Comparison of ENCODE assay signal across 31 cellular contexts in genomic region chr16:22630242-22630641, GRCh38.
"Had no signal": no experiment of that assay in that cellular context is flagged by ENCODE, and none has a peak within 500 bp of the region (broad histone marks: within the 10 kb centered on the region; RNA-seq: fewer than 3 reads in every experiment).

No MANE protein-coding gene starts in this region.

- H3K27ac ChIP-seq: neutrophil, ovary, parathyroid adenoma, psoas muscle, skin epidermis, spleen, suprapubic skin, testis, tibial nerve, upper lobe of left lung had no signal

- H3K27ac Mint-ChIP-seq: naive thymus-derived CD4-positive, alpha-beta T cell; natural killer cell; nephron progenitor cell; progenitor cell of endocrine pancreas; stimulated activated memory B cell treated with anti-CD40 and anti-IgM and Interleukin-4, amounts not matched to agents 10 μg/mL and 1 μg/mL and 100 μg/mL, for 72 hours; stimulated activated naive CD8-positive, alpha-beta T cell treated with anti-CD3 and anti-CD28 coated beads, Interleukin-15, amount 100 ng/mL, for 72 hours had no signal

- H3K4me1 ChIP-seq: parathyroid adenoma, psoas muscle, spleen, suprapubic skin, testis, tibial nerve, upper lobe of left lung had no signal

- H3K27me3 ChIP-seq: ovary, suprapubic skin, testis, tibial nerve, upper lobe of left lung had no signal

- H3K9me3 ChIP-seq: neutrophil, ovary, psoas muscle, suprapubic skin, testis, upper lobe of left lung had no signal

- H3K79me2 ChIP-seq: parathyroid adenoma had no signal

- H3K9me3 Mint-ChIP-seq: naive thymus-derived CD4-positive, alpha-beta T cell; natural killer cell; nephron progenitor cell; neural crest cell; stimulated activated memory B cell treated with anti-CD40 and anti-IgM and Interleukin-4, amounts not matched to agents 10 μg/mL and 1 μg/mL and 100 μg/mL, for 72 hours; stimulated activated naive CD8-positive, alpha-beta T cell treated with anti-CD3 and anti-CD28 coated beads, Interleukin-15, amount 100 ng/mL, for 72 hours had no signal

- H3K4me1 Mint-ChIP-seq: naive thymus-derived CD4-positive, alpha-beta T cell; natural killer cell; nephron progenitor cell; neural crest cell; stimulated activated memory B cell treated with anti-CD40 and anti-IgM and Interleukin-4, amounts not matched to agents 10 μg/mL and 1 μg/mL and 100 μg/mL, for 72 hours; stimulated activated naive CD8-positive, alpha-beta T cell treated with anti-CD3 and anti-CD28 coated beads, Interleukin-15, amount 100 ng/mL, for 72 hours had no signal

- H3K4me2 ChIP-seq: smooth muscle cell had no signal

- H3K36me3 Mint-ChIP-seq: naive thymus-derived CD4-positive, alpha-beta T cell; natural killer cell; stimulated activated memory B cell treated with anti-CD40 and anti-IgM and Interleukin-4, amounts not matched to agents 10 μg/mL and 1 μg/mL and 100 μg/mL, for 72 hours had no signal

- H3K4me3 ChIP-seq: ovary, psoas muscle, skin epidermis, smooth muscle cell, spleen, suprapubic skin, testis, tibial nerve, upper lobe of left lung had no signal

- FAIRE-seq: urothelium cell line had no signal

- ATAC-seq: naive thymus-derived CD4-positive, alpha-beta T cell; natural killer cell; psoas muscle; right cardiac atrium; sciatic nerve; stimulated activated memory B cell treated with anti-CD40 and anti-IgM and Interleukin-4, amounts not matched to agents 10 μg/mL and 1 μg/mL and 100 μg/mL, for 72 hours; stimulated activated naive CD8-positive, alpha-beta T cell treated with anti-CD3 and anti-CD28 coated beads, Interleukin-15, amount 100 ng/mL, for 72 hours; stimulated activated naive CD8-positive, alpha-beta T cell treated with anti-CD3 and anti-CD28 coated beads, Interleukin-15, Interleukin-2, amounts not matched to agents 100 U/mL and 50 U/mL, for 24 hours had no signal

- H3K27me3 Mint-ChIP-seq: stimulated activated memory B cell treated with anti-CD40 and anti-IgM and Interleukin-4, amounts not matched to agents 10 μg/mL and 1 μg/mL and 100 μg/mL, for 72 hours had no signal

- H3K4me3 Mint-ChIP-seq: naive thymus-derived CD4-positive, alpha-beta T cell; natural killer cell; nephron progenitor cell; neural crest cell; stimulated activated memory B cell treated with anti-CD40 and anti-IgM and Interleukin-4, amounts not matched to agents 10 μg/mL and 1 μg/mL and 100 μg/mL, for 72 hours; stimulated activated naive CD8-positive, alpha-beta T cell treated with anti-CD3 and anti-CD28 coated beads, Interleukin-15, amount 100 ng/mL, for 72 hours had no signal

- H2AFZ ChIP-seq: parathyroid adenoma had no signal

- H3K36me3 ChIP-seq: neutrophil, ovary, spleen, suprapubic skin, tibial nerve, upper lobe of left lung had no signal

- H3K9ac ChIP-seq: parathyroid adenoma had no signal

- DNase-seq: naive thymus-derived CD4-positive, alpha-beta T cell; natural killer cell; nephron progenitor cell; nucleus accumbens; ovary; psoas muscle; right cardiac atrium; spleen; stimulated activated CD4-positive, alpha-beta T cell treated with anti-CD3 and anti-CD28 coated beads, Interleukin-12 subunit alpha, Interleukin-12 subunit beta, amount 100 ng/mL, for 4 hours; stimulated activated CD4-positive, alpha-beta T cell treated with anti-CD3 and anti-CD28 coated beads, Interleukin-1b, Interleukin-23, amount 100 ng/mL, for 48 hours; stimulated activated CD4-positive, alpha-beta T cell treated with anti-CD3 and anti-CD28 coated beads, Interleukin-4, amount 100 ng/mL, for 1 hour; stimulated activated CD4-positive, alpha-beta T cell treated with anti-CD3 and anti-CD28 coated beads, Interleukin-4, amount 100 ng/mL, for 4 hours; stimulated activated CD8-positive, alpha-beta memory T cell treated with anti-CD3 and anti-CD28 coated beads, Interleukin-4, amount 100 ng/mL, for 48 hours; stimulated activated naive CD4-positive, alpha-beta T cell; stimulated activated naive CD8-positive, alpha-beta T cell treated with anti-CD3 and anti-CD28 coated beads, Interleukin-15, amount 100 ng/mL, for 72 hours; stimulated activated naive CD8-positive, alpha-beta T cell treated with anti-CD3 and anti-CD28 coated beads, Interleukin-15, Interleukin-2, amounts not matched to agents 100 U/mL and 50 U/mL, for 24 hours; substantia nigra; testis; trophoblast cell; upper lobe of left lung had no signal
